In genomic region chr4:13054410-13054970, GRCh38 we compare ENCODE assay signal across 27 cellular contexts.
"Had no signal": no experiment of that assay in that cellular context is flagged by ENCODE, and none has a peak within 500 bp of the region (broad histone marks: within the 10 kb centered on the region; RNA-seq: fewer than 3 reads in every experiment).

No MANE protein-coding gene starts in this region.

- DNase-seq: activated CD4-positive, alpha-beta memory T cell treated with anti-CD3 and anti-CD28 coated beads for 36 hours; activated CD4-positive, alpha-beta T cell treated with anti-CD3 and anti-CD28 coated beads, Interleukin-2, amount 10 ng/mL, durations not matched to agents 7 days and 5 days; activated CD4-positive, CD25-positive, alpha-beta regulatory T cell; activated CD8-positive, alpha-beta memory T cell treated with anti-CD3 and anti-CD28 coated beads for 24 hours; activated effector memory CD4-positive, alpha-beta T cell treated with anti-CD3 and anti-CD28 coated beads, Interleukin-2, amount 50 U/mL, for 16 hours; activated naive CD4-positive, alpha-beta T cell treated with Interleukin-2 at 50 U/mL for 16 hours; activated naive CD8-positive, alpha-beta T cell treated with anti-CD3 and anti-CD28 coated beads, Interleukin-2, amount 50 U/mL, for 24 hours; activated T-cell treated with anti-CD3 and anti-CD28 coated beads, Interleukin-2, amount 50 U/mL, for 4 hours; amniotic stem cell; brain microvascular endothelial cell; IMR-90; Kasumi-1; KBM-7; NCI-H1092; NCI-H1417; NCI-H1694; NCI-H2029; NCI-H2107; NCI-H2171 treated with DMSO at 0.1 percent for 48 hours; NCI-H226; NCI-H774; SIG-M5; T-helper 17 cell; T1000 had no signal

- H3K36me3 ChIP-seq: brain microvascular endothelial cell had no signal

- FAIRE-seq: RCC 7860 had no signal

- H3K27me3 ChIP-seq: brain microvascular endothelial cell had no signal

- ATAC-seq: activated naive CD4-positive, alpha-beta T cell treated with anti-CD3 and anti-CD28 coated beads, Interleukin-2, amount 50 U/mL, for 72 hours; activated naive CD8-positive, alpha-beta T cell treated with anti-CD3 and anti-CD28 coated beads, Interleukin-2, amount 50 U/mL, for 24 hours; activated T-cell treated with anti-CD3 and anti-CD28 coated beads, Interleukin-2, amount 50 U/mL, for 4 hours; T-helper 17 cell had no signal

- H3K27ac ChIP-seq: brain microvascular endothelial cell, VCaP had no signal
